Comparison of ENCODE assay signal across 17 cellular contexts in the genomic region with DNA sequence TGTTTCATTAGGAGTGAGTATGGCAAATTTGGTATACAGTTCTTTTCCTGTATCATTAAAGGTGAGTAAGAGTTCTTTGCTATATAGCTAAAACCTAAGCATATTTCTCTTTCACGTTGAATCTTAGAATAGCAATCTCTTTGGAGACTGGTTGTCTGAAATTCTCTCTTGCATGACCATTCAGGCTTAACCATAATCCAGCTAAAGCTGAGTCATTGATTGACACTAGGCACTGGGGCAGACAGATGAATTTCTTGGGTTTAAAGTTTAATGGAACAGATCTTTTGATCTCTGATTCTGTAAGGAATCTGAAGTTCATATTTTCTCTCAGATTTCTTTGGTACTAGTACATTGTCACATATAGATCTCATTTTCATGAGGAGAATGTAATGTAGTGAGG.
"Had no signal": no experiment of that assay in that cellular context is flagged by ENCODE, and none has a peak within 500 bp of the region (broad histone marks: within the 10 kb centered on the region; RNA-seq: fewer than 3 reads in every experiment).

No MANE protein-coding gene starts in this region.

- ATAC-seq: activated T-helper 17 cell treated with anti-CD3 and anti-CD28 coated beads, Interleukin-2, amount 50 U/mL, for 72 hours; psoas muscle; sciatic nerve; T-cell had no signal

- H3K4me3 ChIP-seq: esophagus squamous epithelium, lung, neural progenitor cell, psoas muscle, stomach, testis, upper lobe of left lung had no signal

- H3K36me3 ChIP-seq: esophagus squamous epithelium, neural progenitor cell, stomach, upper lobe of left lung had no signal

- H3K4me2 ChIP-seq: neural progenitor cell had no signal

- H3K9ac ChIP-seq: neural progenitor cell had no signal

- H3K4me1 ChIP-seq: esophagus squamous epithelium, neural progenitor cell, psoas muscle, stomach, testis, upper lobe of left lung had no signal

- H3K27me3 ChIP-seq: esophagus squamous epithelium, neural progenitor cell, stomach, testis, upper lobe of left lung had no signal

- DNase-seq: activated CD4-positive, alpha-beta T cell treated with anti-CD3 and anti-CD28 coated beads, Interleukin-2, amount 50 U/mL, for 48 hours; activated naive CD4-positive, alpha-beta T cell treated with anti-CD3 and anti-CD28 coated beads, Interleukin-2, amount 10 ng/mL, durations not matched to agents 7 days and 5 days; caudate nucleus; esophagus squamous epithelium; midbrain; psoas muscle; stimulated activated CD4-positive, alpha-beta T cell treated with anti-CD3 and anti-CD28 coated beads, Interleukin-1b, Interleukin-23, amount 100 ng/mL, for 48 hours; stomach; T-cell; T-helper 9 cell; testis; upper lobe of left lung had no signal

- H2AFZ ChIP-seq: neural progenitor cell had no signal

- H3K9me3 ChIP-seq: psoas muscle, testis, upper lobe of left lung had no signal

- H3K27ac ChIP-seq: esophagus squamous epithelium, neural progenitor cell, psoas muscle, stomach, testis, upper lobe of left lung, VCaP had no signal
